Comparison of ENCODE assay signal across 12 cellular contexts in the genomic region with DNA sequence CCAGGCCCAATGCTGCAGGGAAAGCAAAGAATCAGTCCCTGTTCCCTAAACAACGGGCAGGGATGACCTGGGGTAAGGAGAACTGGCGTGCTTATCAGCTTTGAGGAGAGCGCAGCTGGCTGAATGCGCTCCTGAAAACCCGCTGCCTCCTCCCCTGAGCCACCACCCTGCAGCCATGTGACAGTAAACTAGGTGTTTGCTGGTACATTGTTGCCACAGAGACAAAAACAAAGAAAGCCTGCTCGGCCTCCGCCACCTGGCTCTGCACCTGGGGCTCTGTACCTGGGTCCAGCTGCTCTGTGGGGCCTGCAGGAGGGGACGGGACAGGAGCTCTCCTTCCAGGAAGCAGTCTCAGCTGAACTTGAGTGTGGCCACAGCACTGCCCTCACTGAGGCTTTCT. TPM values are rescaled to one million over a fixed set of nuclear protein-coding genes. Genes with fewer than 3 reads are reported as not detected.
DNase-seq lines count a peak whose midpoint lies in the region; ATAC-seq and TF ChIP-seq lines count a peak whose summit lies in the region.
"Had no signal": no experiment of that assay in that cellular context is flagged by ENCODE, and none has a peak within 500 bp of the region (broad histone marks: within the 10 kb centered on the region; RNA-seq: fewer than 3 reads in every experiment).

No MANE protein-coding gene starts in this region.

- no peak for TF ChIP-seq EP300 in tibial nerve (IDR thresholded peaks at IDR 0.05)

- H3K36me3 Mint-ChIP-seq in activated CD8-positive, alpha-beta T cell treated with anti-CD3 and anti-CD28 coated beads, Interleukin-2, amount 10 ng/mL, durations not matched to agents 7 days and 5 days (ENCODE audit: low read depth) = no peaks in the 10 kb centered on the region

- no peak overlapping the region for H3K4me3 ChIP-seq in tibial nerve

- no peaks in the 10 kb centered on the region for H3K4me1 Mint-ChIP-seq in activated CD8-positive, alpha-beta T cell treated with anti-CD3 and anti-CD28 coated beads, Interleukin-2, amount 10 ng/mL, durations not matched to agents 7 days and 5 days (ENCODE audit: low read depth)

- H3K36me3 ChIP-seq in tibial nerve = no peaks in the 10 kb centered on the region

- CTCF ChIA-PET in activated CD8-positive, alpha-beta T cell treated with anti-CD3 and anti-CD28 coated beads, Interleukin-2, amount 10 ng/mL, durations not matched to agents 7 days and 5 days (lab: Charles Lee) = no interaction called here

- H3K9me3 Mint-ChIP-seq in activated CD8-positive, alpha-beta T cell treated with anti-CD3 and anti-CD28 coated beads, Interleukin-2, amount 10 ng/mL, durations not matched to agents 7 days and 5 days (ENCODE audit: insufficient read depth) = no peaks in the 10 kb centered on the region

- ATAC-seq in activated CD8-positive, alpha-beta T cell treated with anti-CD3 and anti-CD28 coated beads, Interleukin-2, amount 10 ng/mL, durations not matched to agents 7 days and 5 days = no peak

- DNase-seq in COLO668 (lab: John Stamatoyannopoulos, UW; ENCODE audit: unreplicated experiment) (peak; percentile 100), NCI-H1417 (lab: John Stamatoyannopoulos, UW) (peak; percentile 96 to 98 (median 96)), NCI-H748 treated with DMSO at 0.1 percent for 48 hours (lab: John Stamatoyannopoulos, UW) (peak; percentile 93), iPS-NIHi7 (ENCODE audit: extremely low spot score) (peak; percentile 39), ecto neural progenitor cell (ENCODE audit: low spot score) (no peak), tibial nerve (ENCODE audit: low spot score in 2 of 2) (no peak), GM03348 (ENCODE audit: low spot score) (no peak)
- no peak for DNase-seq in activated CD8-positive, alpha-beta T cell treated with anti-CD3 and anti-CD28 coated beads, Interleukin-2, amount 10 ng/mL, durations not matched to agents 7 days and 5 days
- DNase-seq: ACHN; mesenchymal stem cell; NK-92 treated with Interleukin-12 subunit alpha and Interleukin-12 subunit beta, amount 100 ng/mL, for 24 hours; stimulated activated CD4-positive, alpha-beta T cell treated with anti-CD3 and anti-CD28 coated beads, Interleukin-2, amount 100 ng/mL, for 48 hours had no signal

- WGBS in tibial nerve, 2 donors = 69 to 76% methylated on average over 7 to 8 of the region's 8 CpGs

- no peak overlapping the region for H3K27ac Mint-ChIP-seq in activated CD8-positive, alpha-beta T cell treated with anti-CD3 and anti-CD28 coated beads, Interleukin-2, amount 10 ng/mL, durations not matched to agents 7 days and 5 days

- TF ChIP-seq CTCF in tibial nerve (IDR thresholded peaks at IDR 0.05) = no peak

- no peaks in the 10 kb centered on the region for H3K4me1 ChIP-seq in tibial nerve

- H3K27ac ChIP-seq in tibial nerve = no peak overlapping the region

- H3K27me3 Mint-ChIP-seq in activated CD8-positive, alpha-beta T cell treated with anti-CD3 and anti-CD28 coated beads, Interleukin-2, amount 10 ng/mL, durations not matched to agents 7 days and 5 days (ENCODE audit: low read depth) = no peaks in the 10 kb centered on the region

- POLR2A ChIA-PET in activated CD8-positive, alpha-beta T cell treated with anti-CD3 and anti-CD28 coated beads, Interleukin-2, amount 10 ng/mL, durations not matched to agents 7 days and 5 days (lab: Charles Lee) = no interaction called here

- no peak overlapping the region for H3K4me3 Mint-ChIP-seq in activated CD8-positive, alpha-beta T cell treated with anti-CD3 and anti-CD28 coated beads, Interleukin-2, amount 10 ng/mL, durations not matched to agents 7 days and 5 days

- no peaks in the 10 kb centered on the region for H3K9me3 ChIP-seq in tibial nerve

- TF ChIP-seq POLR2A in tibial nerve (IDR thresholded peaks at IDR 0.05) = no peak

- no peaks in the 10 kb centered on the region for H3K27me3 ChIP-seq in tibial nerve

RNA-seq across cellular contexts. Expression of gene MCF2L, which starts 21.8 kb away (rescaled TPM):
- total RNA-seq in tibial nerve = 10 to 100 TPM; 30.1 to 82.6 (median 45.3) TPM
- total RNA-seq in activated CD8-positive, alpha-beta T cell treated with anti-CD3 and anti-CD28 coated beads, Interleukin-2, amount 10 ng/mL, durations not matched to agents 7 days and 5 days = 1 to 10 TPM in 1 of 2 experiments, under 1 TPM in 1; 0.76 to 1.0 TPM

Comparison
In these comparisons a context has a peak if more than half of its experiments do, and no peak if none do; other contexts are left out.
1. DNase-seq: peak in COLO668 (single experiment), NCI-H1417 (3 of 3), NCI-H748 treated with DMSO at 0.1 percent for 48 hours (single experiment) and iPS-NIHi7 (single experiment); none in ecto neural progenitor cell (single experiment), tibial nerve (0 of 2), activated CD8-positive, alpha-beta T cell treated with anti-CD3 and anti-CD28 coated beads, Interleukin-2, amount 10 ng/mL, durations not matched to agents 7 days and 5 days (single experiment) and GM03348 (single experiment).
2. RNA of gene MCF2L, which starts 21.8 kb away (total RNA-seq): 30.1 to 82.6 TPM in tibial nerve; 0.76 to 1.0 TPM in activated CD8-positive, alpha-beta T cell treated with anti-CD3 and anti-CD28 coated beads, Interleukin-2, amount 10 ng/mL, durations not matched to agents 7 days and 5 days; every median in the first group is over 10 times any median in the second.